ENCODE assay signal across 1 cellular context in genomic region chr3:32972482-32973146, GRCh38.
TF ChIP-seq lines count a peak whose summit lies in the region.

No MANE protein-coding gene starts in this region.

TF ChIP-seq in K562, 482 proteins besides CTCF, POLR2A, EP300 and RAD21 (continues in another document):
- TF ChIP-seq POLR2AphosphoS5 (IDR thresholded peaks at IDR 0.05; ENCODE audit: control insufficient read depth, insufficient read depth, low read depth, low read length) (peak; percentile 93), CBX2 (IDR thresholded peaks at IDR 0.05; ENCODE audit: insufficient read depth, low read length, poor library complexity, severe bottlenecking) (no peak), RBM39 (optimal IDR thresholded peaks at IDR 0.05; ENCODE audit: low read depth, low read length) (no peak), NCOA2 (IDR thresholded peaks at IDR 0.05; ENCODE audit: partially characterized antibody in 2 of 2) (peak; percentile 30 to 81), ZEB2 (IDR thresholded peaks at IDR 0.05) (peak; percentile 65), SOX6 (IDR thresholded peaks at IDR 0.05) (peak; percentile 96), EP400 (IDR thresholded peaks at IDR 0.05) (peak; percentile 84), SMARCA4 (IDR thresholded peaks at IDR 0.05) (peak; percentile 98), ZNF311 (CRISPR knock-in tag; IDR thresholded peaks at IDR 0.05) (peak; percentile 48; the same call in 1 of the 2 replicates), KDM1A (IDR thresholded peaks at IDR 0.05) (peak; percentile 70 to 78), CHAMP1 (IDR thresholded peaks at IDR 0.05) (peak; percentile 86), ATF1 (CRISPR knock-in tag; IDR thresholded peaks at IDR 0.05) (no peak), ATF1 (tag; IDR thresholded peaks at IDR 0.05) (peak; percentile 41), DDX20 (tag; IDR thresholded peaks at IDR 0.05; ENCODE audit: low read depth) (no peak), NFIC (IDR thresholded peaks at IDR 0.05) (peak; percentile 87), SMARCC2 (IDR thresholded peaks at IDR 0.05; ENCODE audit: low read depth) (peak; percentile 91), PBX2 (CRISPR knock-in tag; IDR thresholded peaks at IDR 0.05; ENCODE audit: low read depth) (no peak), PBX2 (tag; conservative IDR thresholded peaks at IDR 0.05; ENCODE audit: low read depth) (peak; percentile 36; the same call in 1 of the 2 replicates), ESRRA (IDR thresholded peaks at IDR 0.05; ENCODE audit: borderline replicate concordance, low read depth) (peak; percentile 88), CGGBP1 (CRISPR knock-in tag; IDR thresholded peaks at IDR 0.05) (0 out of 2 replicates have a peak, but pooled peaks have one; percentile 11), ZNF24 (IDR thresholded peaks at IDR 0.05) (peak; percentile 69), IRF1 (CRISPR knock-in tag; IDR thresholded peaks at IDR 0.05; ENCODE audit: borderline replicate concordance) (no peak), CEBPB (tag; IDR thresholded peaks at IDR 0.05) (peak; percentile 80), NCOA1 (IDR thresholded peaks at IDR 0.05; ENCODE audit: low read depth) (peak; percentile 76; the same call in 1 of the 2 replicates), VEZF1 (CRISPR knock-in tag; IDR thresholded peaks at IDR 0.05) (0 out of 2 replicates have a peak, but pooled peaks have one; percentile 25), DMBX1 (CRISPR knock-in tag; IDR thresholded peaks at IDR 0.05; ENCODE audit: borderline replicate concordance) (peak; percentile 90), SUPT5H (IDR thresholded peaks at IDR 0.05) (no peak), ATF4 (CRISPR knock-in tag; IDR thresholded peaks at IDR 0.05) (peak; percentile 72; the same call in 1 of the 2 replicates), CEBPZ (IDR thresholded peaks at IDR 0.05; ENCODE audit: borderline replicate concordance, low read depth, low read length) (no peak), ID3 (CRISPR knock-in tag; IDR thresholded peaks at IDR 0.05) (no peak), ID3 (tag; IDR thresholded peaks at IDR 0.05) (0 out of 2 replicates have a peak, but pooled peaks have one; percentile 39), STAT5B (CRISPR knock-in tag; IDR thresholded peaks at IDR 0.05) (no peak), PCBP2 (IDR thresholded peaks at IDR 0.05; ENCODE audit: low read depth, low read length, poor library complexity, severe bottlenecking) (no peak), RBFOX2 (IDR thresholded peaks at IDR 0.05; ENCODE audit: low read depth, low read length) (0 out of 2 replicates have a peak, but pooled peaks have one; percentile 30), LCOR (CRISPR knock-in tag; IDR thresholded peaks at IDR 0.05) (peak; percentile 54; the same call in 1 of the 2 replicates), CC2D1A (IDR thresholded peaks at IDR 0.05) (peak; percentile 84; the same call in 1 of the 2 replicates), ATF7 (IDR thresholded peaks at IDR 0.05) (peak; percentile 98), E2F8 (IDR thresholded peaks at IDR 0.05; ENCODE audit: low read depth, partially characterized antibody) (peak; percentile 22), ATF3 (IDR thresholded peaks at IDR 0.05) (peak; percentile 94), ATF3 (CRISPR knock-in tag; conservative IDR thresholded peaks at IDR 0.05) (no peak), NR2C1 (IDR thresholded peaks at IDR 0.05) (peak; percentile 60), NR2C1 (tag; IDR thresholded peaks at IDR 0.05) (peak; percentile 75), ZNF592 (IDR thresholded peaks at IDR 0.05) (peak; percentile 90)
